ENCODE assay signal across 8 cellular contexts in the genomic region with DNA sequence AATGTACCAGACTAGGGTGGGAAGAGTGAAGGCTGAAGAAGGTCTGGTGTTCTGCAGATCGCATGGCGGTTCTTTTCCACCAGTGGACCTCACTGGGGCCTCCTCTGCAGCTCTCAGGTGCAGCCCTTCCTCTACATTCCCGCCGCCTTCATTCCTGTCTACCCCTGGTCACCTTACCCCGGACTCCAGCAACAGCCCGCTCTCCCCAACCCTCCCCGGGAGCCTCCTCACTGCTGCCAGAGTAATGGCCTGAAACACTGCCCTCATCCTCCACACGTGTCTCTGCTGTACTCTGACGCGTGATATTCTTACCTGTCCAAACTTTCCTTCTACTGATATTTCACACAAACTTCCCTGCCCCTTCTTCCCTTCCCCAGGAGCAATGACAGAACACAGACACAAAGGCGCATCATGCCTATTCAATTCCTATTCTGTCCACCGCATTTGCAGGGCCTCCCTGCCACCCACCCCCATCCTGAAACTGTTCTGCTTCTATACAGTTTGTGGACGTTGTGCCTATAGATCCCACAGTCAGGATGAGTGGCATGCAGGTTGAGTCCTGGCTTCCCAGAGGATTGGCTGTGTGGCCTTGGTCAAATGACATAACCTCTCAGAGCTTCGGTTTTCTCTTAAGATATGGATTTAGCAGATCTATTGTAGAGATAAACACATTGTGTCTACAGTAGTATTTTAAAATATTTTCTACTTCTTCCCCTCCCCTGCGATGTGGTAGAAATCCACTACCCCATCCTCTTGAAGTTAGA. TPM values are rescaled to one million over a fixed set of nuclear protein-coding genes. Genes with fewer than 3 reads are reported as not detected.
DNase-seq lines count a peak whose midpoint lies in the region; ATAC-seq and TF ChIP-seq lines count a peak whose summit lies in the region.

No MANE protein-coding gene starts in this region.

- peak overlapping the region; percentile 95 to 96 for H3K27ac ChIP-seq in uterus

- H3K9me3 ChIP-seq in mucosa of stomach (ENCODE audit: control insufficient read depth, low read length) = no peaks in the 10 kb centered on the region
- H3K9me3 ChIP-seq in uterus = no peaks in the 10 kb centered on the region

- peaks cover 43% of the 10 kb centered on the region for H3K27me3 Mint-ChIP-seq in activated naive CD4-positive, alpha-beta T cell treated with anti-CD3 and anti-CD28 coated beads, Interleukin-2, amount 50 U/mL, for 24 hours
- H3K27me3 Mint-ChIP-seq in effector memory CD8-positive, alpha-beta T cell = peaks cover 45 to 74% of the 10 kb centered on the region in 2 donors

- no peak for TF ChIP-seq POLR2A in uterus (IDR thresholded peaks at IDR 0.05)

- H3K9me3 Mint-ChIP-seq in activated naive CD4-positive, alpha-beta T cell treated with anti-CD3 and anti-CD28 coated beads, Interleukin-2, amount 50 U/mL, for 24 hours = no peaks in the 10 kb centered on the region
- no peaks in the 10 kb centered on the region for H3K9me3 Mint-ChIP-seq in activated naive CD4-positive, alpha-beta T cell treated with anti-CD3 and anti-CD28 coated beads, Interleukin-2, amount 50 U/mL, for 72 hours
- H3K9me3 Mint-ChIP-seq in effector memory CD8-positive, alpha-beta T cell = no peaks in the 10 kb centered on the region

- H3K4me1 ChIP-seq in mucosa of stomach (ENCODE audit: control insufficient read depth, insufficient read depth, low read length) (peaks cover 13% of the 10 kb centered on the region), uterus (no peaks in the 10 kb centered on the region)

- H3K4me1 Mint-ChIP-seq in activated naive CD4-positive, alpha-beta T cell treated with anti-CD3 and anti-CD28 coated beads, Interleukin-2, amount 50 U/mL, for 24 hours = peaks cover 16% of the 10 kb centered on the region
- peaks cover 12 to 22% of the 10 kb centered on the region in 2 donors for H3K4me1 Mint-ChIP-seq in effector memory CD8-positive, alpha-beta T cell (ENCODE audit: low read depth in 2 of 2)

- H3K36me3 Mint-ChIP-seq in activated naive CD4-positive, alpha-beta T cell treated with anti-CD3 and anti-CD28 coated beads, Interleukin-2, amount 50 U/mL, for 24 hours = no peaks in the 10 kb centered on the region
- peaks cover 6 to 9% of the 10 kb centered on the region in 2 donors for H3K36me3 Mint-ChIP-seq in activated naive CD4-positive, alpha-beta T cell treated with anti-CD3 and anti-CD28 coated beads, Interleukin-2, amount 50 U/mL, for 72 hours
- no peaks in the 10 kb centered on the region for H3K36me3 Mint-ChIP-seq in effector memory CD8-positive, alpha-beta T cell (ENCODE audit: insufficient read depth)

- no peaks in the 10 kb centered on the region for H3K36me3 ChIP-seq in mucosa of stomach (ENCODE audit: control insufficient read depth, insufficient read depth, low read length)
- no peaks in the 10 kb centered on the region for H3K36me3 ChIP-seq in uterus

- H3K4me3 Mint-ChIP-seq in activated naive CD4-positive, alpha-beta T cell treated with anti-CD3 and anti-CD28 coated beads, Interleukin-2, amount 50 U/mL, for 24 hours = peak overlapping the region; percentile 13
- peak overlapping the region; percentile 13 to 62 for H3K4me3 Mint-ChIP-seq in effector memory CD8-positive, alpha-beta T cell

- intact Hi-C loops in uterus (cut with DNase I; ENCODE audit: low total_unique reads) = no loop called here

- no peak for DNase-seq in activated naive CD4-positive, alpha-beta T cell treated with anti-CD3 and anti-CD28 coated beads, Interleukin-2, amount 50 U/mL, for 72 hours (ENCODE audit: low spot score in 2 of 2)
- no peak for DNase-seq in effector memory CD8-positive, alpha-beta T cell
- DNase-seq in uterus (peak in 1 of 2 donors; percentile 44), NCI-H526 (lab: John Stamatoyannopoulos, UW) (no peak), EL (no peak), NCI-H1694 (lab: John Stamatoyannopoulos, UW) (no peak)

- H3K27me3 ChIP-seq in mucosa of stomach (ENCODE audit: control insufficient read depth, insufficient read depth, low read length) = peaks cover 25% of the 10 kb centered on the region
- H3K27me3 ChIP-seq in uterus = no peaks in the 10 kb centered on the region

- peak overlapping the region; percentile 32 for H3K4me3 ChIP-seq in mucosa of stomach (ENCODE audit: low read length)
- peak overlapping the region; percentile 86 to 91 for H3K4me3 ChIP-seq in uterus

- H3K27ac Mint-ChIP-seq in activated naive CD4-positive, alpha-beta T cell treated with anti-CD3 and anti-CD28 coated beads, Interleukin-2, amount 50 U/mL, for 24 hours = no peak overlapping the region
- peak overlapping the region in 1 of 2 donors; percentile 32 for H3K27ac Mint-ChIP-seq in activated naive CD4-positive, alpha-beta T cell treated with anti-CD3 and anti-CD28 coated beads, Interleukin-2, amount 50 U/mL, for 72 hours
- peak overlapping the region in 1 of 2 donors; percentile 11 for H3K27ac Mint-ChIP-seq in effector memory CD8-positive, alpha-beta T cell

- peak overlapping the region; percentile 82 for H3K9ac ChIP-seq in mucosa of stomach (ENCODE audit: low read length)

- ATAC-seq in activated naive CD4-positive, alpha-beta T cell treated with anti-CD3 and anti-CD28 coated beads, Interleukin-2, amount 50 U/mL, for 72 hours = no peak
- ATAC-seq in effector memory CD8-positive, alpha-beta T cell (replicated peaks) = no peak

- no peak for TF ChIP-seq CTCF in uterus (IDR thresholded peaks at IDR 0.05)

RNA-seq across cellular contexts. Expression of a gene that starts 1.7 kb away (rescaled TPM):
- total RNA-seq in activated naive CD4-positive, alpha-beta T cell treated with anti-CD3 and anti-CD28 coated beads, Interleukin-2, amount 50 U/mL, for 72 hours = not detected
- 10 to 100 TPM in 3 of 4 donors, 1 to 10 TPM in 1; 9.4 to 56.8 (median 26.8) TPM for total RNA-seq in uterus

Comparison
In these comparisons a context has a peak if more than half of its experiments do, and no peak if none do; other contexts are left out.
1. RNA of a gene that starts 1.7 kb away (total RNA-seq): 9.4 to 56.8 TPM in uterus; not detected in activated naive CD4-positive, alpha-beta T cell treated with anti-CD3 and anti-CD28 coated beads, Interleukin-2, amount 50 U/mL, for 72 hours; every median in the first group is over 4 times any median in the second.